ENCODE assay signal across 20 cellular contexts in genomic region chr7:152667900-152668440, GRCh38. TPM values are rescaled to one million over a fixed set of nuclear protein-coding genes. Genes with fewer than 3 reads are reported as not detected.
DNase-seq lines count a peak whose midpoint lies in the region; ATAC-seq and TF ChIP-seq lines count a peak whose summit lies in the region.
"Had no signal": no experiment of that assay in that cellular context is flagged by ENCODE, and none has a peak within 500 bp of the region (broad histone marks: within the 10 kb centered on the region; RNA-seq: fewer than 3 reads in every experiment).

No MANE protein-coding gene starts in this region.

- H3K9me3 ChIP-seq in mononuclear cell (ENCODE audit: low read depth, low read length) (no peaks in the 10 kb centered on the region), sigmoid colon (no peaks in the 10 kb centered on the region), H9 (ENCODE audit: control insufficient read depth, low read depth, low read length) (no peaks in the 10 kb centered on the region)
- H3K9me3 ChIP-seq: BLaER1, right lobe of liver, transverse colon had no signal

- H3K14ac ChIP-seq in H9 (ENCODE audit: insufficient read depth, low read length): no peak overlapping the region

- no peaks in the 10 kb centered on the region for H3K9me3 Mint-ChIP-seq in nephron progenitor cell
- no peaks in the 10 kb centered on the region for H3K9me3 Mint-ChIP-seq in H9
- H3K9me3 Mint-ChIP-seq: dendritic cell treated with granulocyte-macrophage colony-stimulating factor and Interleukin-4, amounts not matched to agents 40 ng/mL and 50 ng/mL, for 4 days; neural progenitor cell had no signal

- intact Hi-C loops in sigmoid colon (cut with DNase I): no loop called here

- H4K20me1 ChIP-seq in H9 (ENCODE audit: control insufficient read depth, insufficient read depth, insufficient read length): no peaks in the 10 kb centered on the region

- no peak overlapping the region for H4K8ac ChIP-seq in H9 (replicated peaks; ENCODE audit: insufficient read length, low read depth, low read length)

- H3K23ac ChIP-seq in H9 (ENCODE audit: insufficient read length, low read depth, low read length): no peak overlapping the region

- H2BK20ac ChIP-seq in H9 (ENCODE audit: low read depth, low read length, poor library complexity, severe bottlenecking): no peak overlapping the region

- H2BK5ac ChIP-seq in H9 (ENCODE audit: insufficient read length, low read length): no peak overlapping the region

- H3K27me3 Mint-ChIP-seq in nephron progenitor cell (ENCODE audit: low read depth, poor library complexity) (no peaks in the 10 kb centered on the region), H9 (ENCODE audit: low read depth) (no peaks in the 10 kb centered on the region)
- H3K27me3 Mint-ChIP-seq: dendritic cell treated with granulocyte-macrophage colony-stimulating factor and Interleukin-4, amounts not matched to agents 40 ng/mL and 50 ng/mL, for 4 days had no signal

- H2AFZ ChIP-seq in H9 (ENCODE audit: low read length): no peak overlapping the region
- H2AFZ ChIP-seq: neural progenitor cell had no signal

- H3K4me1 Mint-ChIP-seq in nephron progenitor cell (peaks cover 6% of the 10 kb centered on the region), H9 (0 out of 4 replicates have a peak, but pooled peaks cover 0 to 4% of the 10 kb centered on the region in 2 experiments)
- H3K4me1 Mint-ChIP-seq: neural progenitor cell had no signal

- H3K4me3 ChIP-seq in mononuclear cell (ENCODE audit: low read length): peak overlapping the region; percentile 15
- no peak overlapping the region for H3K4me3 ChIP-seq in sigmoid colon
- H3K4me3 ChIP-seq: BLaER1, neural progenitor cell, right lobe of liver, transverse colon had no signal

- WGBS in sigmoid colon, 2 donors: 79 to 86% methylated on average over 7 of the region's 7 CpGs
- WGBS in H9 (ENCODE audit: extremely low coverage, insufficient read length, low lambda C conversion rate): no CpG with 5 or more reads among the region's 7 CpGs

- ATAC-seq in GM19395 (IDR thresholded peaks at IDR 0.05; ENCODE audit: unreplicated experiment): peak; percentile 79
- peak; percentile 62 for ATAC-seq in HG02798 (IDR thresholded peaks at IDR 0.05; ENCODE audit: poor library complexity, unreplicated experiment)
- ATAC-seq in HG03565 (IDR thresholded peaks at IDR 0.05; ENCODE audit: unreplicated experiment): peak; percentile 63
- ATAC-seq in HG03460 (IDR thresholded peaks at IDR 0.05; ENCODE audit: unreplicated experiment): no peak
- ATAC-seq: Panc1, right lobe of liver had no signal

- no peak overlapping the region for H3K4me2 ChIP-seq in H9 (ENCODE audit: insufficient read depth, insufficient read length, low read length)
- H3K4me2 ChIP-seq: BLaER1, neural progenitor cell had no signal

- H3K4ac ChIP-seq in H9 (ENCODE audit: low read depth, low read length): no peak overlapping the region

- H3K79me1 ChIP-seq in H9 (ENCODE audit: insufficient read depth, low read depth, low read length, poor library complexity, severe bottlenecking): peaks cover 13% of the 10 kb centered on the region

- no peak for TF ChIP-seq POLR2A in sigmoid colon (IDR thresholded peaks at IDR 0.05)

- TF ChIP-seq CTCF in sigmoid colon (IDR thresholded peaks at IDR 0.05) (no peak), nephron progenitor cell (IDR thresholded peaks at IDR 0.05) (no peak), H9 (conservative IDR thresholded peaks at IDR 0.05) (no peak)

- no peak overlapping the region for H3T11ph ChIP-seq in H9 (ENCODE audit: low read length)

- H3K9ac ChIP-seq in H9 (ENCODE audit: extremely low read depth, insufficient read length, low read length): no peak overlapping the region
- H3K9ac ChIP-seq: BLaER1, neural progenitor cell had no signal

- H4K5ac ChIP-seq in H9 (ENCODE audit: insufficient read length, low read depth, low read length): no peak overlapping the region

- H2BK15ac ChIP-seq in H9 (ENCODE audit: low read depth, low read length): no peak overlapping the region

- H3K36me3 ChIP-seq in sigmoid colon: no peaks in the 10 kb centered on the region
- H3K36me3 ChIP-seq: neural progenitor cell, right lobe of liver, transverse colon had no signal

- no peak overlapping the region for H3K4me3 Mint-ChIP-seq in nephron progenitor cell
- H3K4me3 Mint-ChIP-seq in H9: no peak overlapping the region
- H3K4me3 Mint-ChIP-seq: dendritic cell treated with granulocyte-macrophage colony-stimulating factor and Interleukin-4, amounts not matched to agents 40 ng/mL and 50 ng/mL, for 4 days; neural progenitor cell had no signal

- H3K27ac Mint-ChIP-seq in nephron progenitor cell (no peak overlapping the region), H9 (0 out of 7 replicates have a peak overlapping the region, but pooled peaks of 1 of the 3 experiments have one; percentile 47)
- H3K27ac Mint-ChIP-seq: dendritic cell treated with granulocyte-macrophage colony-stimulating factor and Interleukin-4, amounts not matched to agents 40 ng/mL and 50 ng/mL, for 4 days; neural progenitor cell had no signal

- no peak overlapping the region for H2BK12ac ChIP-seq in H9 (ENCODE audit: insufficient read length, low read depth, low read length)

- H4K91ac ChIP-seq in H9 (ENCODE audit: insufficient read length, low read depth, low read length): no peak overlapping the region

- H2AK5ac ChIP-seq in H9 (ENCODE audit: insufficient read length, low read length): no peak overlapping the region

- no peak overlapping the region for H3K56ac ChIP-seq in H9 (ENCODE audit: insufficient read length, low read depth, low read length)

- H3K4me1 ChIP-seq in mononuclear cell (ENCODE audit: insufficient read depth, low read length) (peaks cover 9% of the 10 kb centered on the region), sigmoid colon (no peaks in the 10 kb centered on the region), H9 (ENCODE audit: insufficient read depth, low read length) (no peaks in the 10 kb centered on the region)
- H3K4me1 ChIP-seq: BLaER1, neural progenitor cell, right lobe of liver, transverse colon had no signal

- H3K79me2 ChIP-seq in H9 (ENCODE audit: insufficient read depth, low read length): peaks cover 34% of the 10 kb centered on the region

- H3K36me3 Mint-ChIP-seq in nephron progenitor cell (ENCODE audit: low read depth): peaks cover 67% of the 10 kb centered on the region
- H3K36me3 Mint-ChIP-seq in H9 (ENCODE audit: insufficient read depth in 1 of 3, low read depth in 3 of 3): peaks cover 30 to 47% (median 32%) of the 10 kb centered on the region in 3 experiments

- no peak overlapping the region for H2BK120ac ChIP-seq in H9 (ENCODE audit: low read depth, low read length, poor library complexity, severe bottlenecking)

- H3K18ac ChIP-seq in H9 (ENCODE audit: insufficient read length, low read depth, low read length): no peak overlapping the region

- H3K27ac ChIP-seq in sigmoid colon (no peak overlapping the region), H9 (ENCODE audit: insufficient read length, low read depth, low read length) (no peak overlapping the region)
- H3K27ac ChIP-seq: BLaER1, neural progenitor cell, right lobe of liver, transverse colon, VCaP had no signal

- DNase-seq in sigmoid colon (no peak), nephron progenitor cell (no peak), H9 (no peak)
- DNase-seq: activated gamma-delta T cell treated with Interleukin-2 at 50 U/mL for 16 hours; DMS79 treated with DMSO at 0.1 percent for 48 hours; NCI-H187 treated with DMSO at 0.1 percent for 48 hours; NCI-H524; right lobe of liver; stimulated activated CD4-positive, alpha-beta T cell treated with anti-CD3 and anti-CD28 coated beads, Interleukin-4, amount 100 ng/mL, for 1 hour; transverse colon had no signal

- H3K23me2 ChIP-seq in H9 (ENCODE audit: insufficient read length, low read depth, low read length, poor library complexity, severe bottlenecking): no peaks in the 10 kb centered on the region

- no peaks in the 10 kb centered on the region for H3K27me3 ChIP-seq in mononuclear cell (ENCODE audit: insufficient read depth, low read length)
- no peaks in the 10 kb centered on the region for H3K27me3 ChIP-seq in sigmoid colon
- H3K27me3 ChIP-seq in H9 (ENCODE audit: insufficient read depth, low read length): no peaks in the 10 kb centered on the region
- H3K27me3 ChIP-seq: BLaER1, neural progenitor cell, right lobe of liver, transverse colon had no signal

- no peak for TF ChIP-seq EP300 in sigmoid colon (IDR thresholded peaks at IDR 0.05)

RNA-seq across cellular contexts. Expression of gene XRCC2, which starts 8.0 kb away (rescaled TPM):
- total RNA-seq in mononuclear cell (0.42 TPM), sigmoid colon (under 1 TPM; 0.27 to 0.55 (median 0.34) TPM), H9 (2021) (21.1 and 22.8 TPM in 2 replicates)
- 1 to 10 TPM in 1 of 3 donors, under 1 TPM in 1, not detected in 1; 0.23 to 2.2 TPM for polyA plus RNA-seq in sigmoid colon

Comparison
In these comparisons a context has a peak if more than half of its experiments do, and no peak if none do; other contexts are left out.
1. RNA of gene XRCC2, which starts 8.0 kb away (total RNA-seq): 21.1 to 22.8 TPM in H9; 0.42 TPM in mononuclear cell (single experiment) and 0.27 to 0.55 TPM in sigmoid colon; every median in the first group is over 10 times any median in the second.